Comparison of ENCODE assay signal across 12 cellular contexts in genomic region chr13:99371956-99372355, GRCh38.
A peak's percentile ranks its signal among the peaks of the same experiment; 100 is the strongest.
DNase-seq lines count a peak whose midpoint lies in the region; ATAC-seq and TF ChIP-seq lines count a peak whose summit lies in the region.
"Had no signal": no experiment of that assay in that cellular context is flagged by ENCODE, and none has a peak within 500 bp of the region (broad histone marks: within the 10 kb centered on the region; RNA-seq: fewer than 3 reads in every experiment).

No MANE protein-coding gene starts in this region.

- no peaks in the 10 kb centered on the region for H3K9me3 Mint-ChIP-seq in activated B cell treated with CpG ODN at 0.5 μM for 24 hours
- no peaks in the 10 kb centered on the region for H3K9me3 Mint-ChIP-seq in activated naive CD8-positive, alpha-beta T cell treated with anti-CD3 and anti-CD28 coated beads, Interleukin-2, amount 10 ng/mL, durations not matched to agents 7 days and 5 days

- peaks cover 0 to 61% (median 9%) of the 10 kb centered on the region in 6 donors for H3K36me3 ChIP-seq in spleen

- H3K27ac ChIP-seq in HL-60 (replicated peaks), result peak overlapping the region; percentile 17
- peak overlapping the region in 7 of 8 donors; percentile 2 to 88 (median 23) for H3K27ac ChIP-seq in spleen
- H3K27ac ChIP-seq: PC-9 had no signal

- peaks cover 14 to 95% (median 64%) of the 10 kb centered on the region in 6 donors for H3K4me1 ChIP-seq in spleen
- H3K4me1 ChIP-seq: Caco-2 had no signal

- no peak for ATAC-seq in activated B cell treated with CpG ODN at 0.5 μM for 24 hours (ENCODE audit: low read depth)
- ATAC-seq in activated naive CD8-positive, alpha-beta T cell treated with anti-CD3 and anti-CD28 coated beads, Interleukin-2, amount 10 ng/mL, durations not matched to agents 7 days and 5 days (ENCODE audit: low read depth), result peak; percentile 77
- no peak for ATAC-seq in HG02885 (IDR thresholded peaks at IDR 0.05; ENCODE audit: poor library complexity, unreplicated experiment)
- ATAC-seq in HG02970 (IDR thresholded peaks at IDR 0.05; ENCODE audit: low FRiP score, unreplicated experiment), result no peak
- no peak for ATAC-seq in GM18505 (IDR thresholded peaks at IDR 0.05; ENCODE audit: unreplicated experiment)

- no peaks in the 10 kb centered on the region for H3K27me3 Mint-ChIP-seq in activated B cell treated with CpG ODN at 0.5 μM for 24 hours
- H3K27me3 Mint-ChIP-seq in activated naive CD8-positive, alpha-beta T cell treated with anti-CD3 and anti-CD28 coated beads, Interleukin-2, amount 10 ng/mL, durations not matched to agents 7 days and 5 days, result no peaks in the 10 kb centered on the region

- no peak overlapping the region for H3K4me3 Mint-ChIP-seq in activated B cell treated with CpG ODN at 0.5 μM for 24 hours
- H3K4me3 Mint-ChIP-seq in activated naive CD8-positive, alpha-beta T cell treated with anti-CD3 and anti-CD28 coated beads, Interleukin-2, amount 10 ng/mL, durations not matched to agents 7 days and 5 days, result peak overlapping the region; percentile 71

- peak overlapping the region; percentile 98 for H3K27ac Mint-ChIP-seq in activated B cell treated with CpG ODN at 0.5 μM for 24 hours
- peak overlapping the region; percentile 78 for H3K27ac Mint-ChIP-seq in activated naive CD8-positive, alpha-beta T cell treated with anti-CD3 and anti-CD28 coated beads, Interleukin-2, amount 10 ng/mL, durations not matched to agents 7 days and 5 days

- no peaks in the 10 kb centered on the region for H3K27me3 ChIP-seq in HL-60 (ENCODE audit: insufficient read depth, poor library complexity, severe bottlenecking)
- H3K27me3 ChIP-seq in spleen (replicated peaks in 1 of 7), result no peaks in the 10 kb centered on the region

- H3K4me3 ChIP-seq in HL-60 (replicated peaks; ENCODE audit: insufficient read depth, low read length) (no peak overlapping the region), spleen (no peak overlapping the region)
- H3K4me3 ChIP-seq: PC-9, smooth muscle cell had no signal

- peaks cover 44% of the 10 kb centered on the region for H3K36me3 Mint-ChIP-seq in activated B cell treated with CpG ODN at 0.5 μM for 24 hours (ENCODE audit: low read depth)
- peaks cover 53% of the 10 kb centered on the region for H3K36me3 Mint-ChIP-seq in activated naive CD8-positive, alpha-beta T cell treated with anti-CD3 and anti-CD28 coated beads, Interleukin-2, amount 10 ng/mL, durations not matched to agents 7 days and 5 days

- CTCF ChIA-PET in activated B cell treated with CpG ODN at 0.5 μM for 24 hours (lab: Charles Lee), result interaction anchor here (1.8 to 2.7 kb wide), 2 partner anchors 15 to 64 kb away, joined by 4 to 7 read pairs; no protein-coding TSS in a partner anchor

- no peak for TF ChIP-seq POLR2A in spleen (IDR thresholded peaks at IDR 0.05)
- TF ChIP-seq POLR2A in GM18505 (IDR thresholded peaks at IDR 0.05; ENCODE audit: borderline replicate concordance, extremely low read depth, insufficient read depth, insufficient read length), result no peak

- H3K4me1 Mint-ChIP-seq in activated B cell treated with CpG ODN at 0.5 μM for 24 hours, result peaks cover 85% of the 10 kb centered on the region
- H3K4me1 Mint-ChIP-seq in activated naive CD8-positive, alpha-beta T cell treated with anti-CD3 and anti-CD28 coated beads, Interleukin-2, amount 10 ng/mL, durations not matched to agents 7 days and 5 days, result peaks cover 65% of the 10 kb centered on the region

- intact Hi-C loops in activated B cell treated with CpG ODN at 0.5 μM for 24 hours (cut with micrococcal nuclease) (loop anchor here (10.0 kb wide), 1 partner anchor 1303 kb away; the partner anchor contains the start of gene TMTC4), spleen (cut with DNase I; ENCODE audit: low total_unique reads) (no loop called here)

- no peaks in the 10 kb centered on the region for H3K9me3 ChIP-seq in spleen
- H3K9me3 ChIP-seq: Caco-2 had no signal

- WGBS in spleen, 5 donors, result 67 to 84% (median 78%) methylated on average over 9 of the region's 9 CpGs

- POLR2A ChIA-PET in activated B cell treated with CpG ODN at 0.5 μM for 24 hours (lab: Charles Lee), result interaction anchor here (0.9 kb wide), 1 partner anchor 72 kb away, joined by 3 read pairs; no protein-coding TSS in a partner anchor
- POLR2A ChIA-PET in activated naive CD8-positive, alpha-beta T cell treated with anti-CD3 and anti-CD28 coated beads, Interleukin-2, amount 10 ng/mL, durations not matched to agents 7 days and 5 days (lab: Charles Lee), result interaction anchor here (1.2 kb wide), 1 partner anchor 9 kb away, joined by 4 read pairs; no protein-coding TSS in a partner anchor

- TF ChIP-seq CTCF in HL-60 (IDR thresholded peaks at IDR 0.05; ENCODE audit: insufficient read depth, low read length) (no peak), activated B cell treated with CpG ODN at 0.5 μM for 24 hours (IDR thresholded peaks at IDR 0.05) (no peak), spleen (IDR thresholded peaks at IDR 0.05 in 8 of 11, conservative IDR thresholded peaks at IDR 0.05 in 3 of 11) (no peak)

- DNase-seq in HL-60 (ENCODE audit: low read depth in 1 of 2, low spot score in 1 of 2) (peak in 1 of 2 experiments; percentile 96), activated B cell treated with CpG ODN at 0.5 μM for 24 hours (no peak), spleen (no peak), SIG-M5 treated with dmso at 0.1 percent for 504 hours (lab: John Stamatoyannopoulos, UW; ENCODE audit: unreplicated experiment) (no peak)
- no peak for DNase-seq in activated naive CD8-positive, alpha-beta T cell treated with anti-CD3 and anti-CD28 coated beads, Interleukin-2, amount 10 ng/mL, durations not matched to agents 7 days and 5 days
- DNase-seq: Caco-2, NCI-H1436 treated with DMSO at 0.1 percent for 48 hours, PC-9 had no signal
